ENCODE assay signal across 13 cellular contexts in genomic region chrX:11363069-11363594, GRCh38.
A peak's percentile ranks its signal among the peaks of the same experiment; 100 is the strongest.
DNase-seq lines count a peak whose midpoint lies in the region; ATAC-seq and TF ChIP-seq lines count a peak whose summit lies in the region.
"Had no signal": no experiment of that assay in that cellular context is flagged by ENCODE, and none has a peak within 500 bp of the region (broad histone marks: within the 10 kb centered on the region; RNA-seq: fewer than 3 reads in every experiment).

No MANE protein-coding gene starts in this region.

- ATAC-seq in GM18858 (IDR thresholded peaks at IDR 0.05; ENCODE audit: unreplicated experiment) (peak; percentile 95), GM21723 (IDR thresholded peaks at IDR 0.05; ENCODE audit: unreplicated experiment) (peak; percentile 99), HG03432 (IDR thresholded peaks at IDR 0.05; ENCODE audit: unreplicated experiment) (peak; percentile 95), left lung (peak; percentile 44)
- ATAC-seq: gastroesophageal sphincter had no signal

- no peak for DNase-seq in left lung
- no peak for DNase-seq in NCI-H1092 treated with DMSO at 0.1 percent for 48 hours (lab: John Stamatoyannopoulos, UW)
- no peak for DNase-seq in NCI-H2029 treated with DMSO at 0.1 percent for 48 hours (lab: John Stamatoyannopoulos, UW)
- no peak for DNase-seq in NCI-H2081 treated with DMSO at 0.1 percent for 48 hours (lab: John Stamatoyannopoulos, UW)
- no peak for DNase-seq in foreskin melanocyte
- DNase-seq: activated CD4-positive, alpha-beta memory T cell treated with anti-CD3 and anti-CD28 coated beads, Interleukin-2, amount 10 ng/mL, durations not matched to agents 7 days and 5 days; DND-41; trophoblast cell had no signal

- no peaks in the 10 kb centered on the region for H3K9me3 ChIP-seq in left lung
- H3K9me3 ChIP-seq: breast epithelium, gastroesophageal sphincter had no signal

- no peaks in the 10 kb centered on the region for H3K4me1 ChIP-seq in left lung
- H3K4me1 ChIP-seq: breast epithelium, gastroesophageal sphincter had no signal

- H3K27ac ChIP-seq in left lung: no peak overlapping the region
- H3K27ac ChIP-seq: breast epithelium, gastroesophageal sphincter had no signal

- no peak for TF ChIP-seq CTCF in left lung (IDR thresholded peaks at IDR 0.05)

- no peaks in the 10 kb centered on the region for H3K36me3 ChIP-seq in left lung
- H3K36me3 ChIP-seq: breast epithelium, gastroesophageal sphincter had no signal

- H3K27me3 ChIP-seq in left lung: no peaks in the 10 kb centered on the region
- H3K27me3 ChIP-seq: gastroesophageal sphincter had no signal

- intact Hi-C loops in left lung (cut with DNase I): no loop called here

- no peak overlapping the region for H3K4me3 ChIP-seq in left lung
- H3K4me3 ChIP-seq: breast epithelium, gastroesophageal sphincter had no signal

Comparison
In these comparisons a context has a peak if more than half of its experiments do, and no peak if none do; other contexts are left out.
1. ATAC-seq: peak in every context shown above with its lines; median percentile 99 in GM21723; 95 in GM18858; 95 in HG03432; 44 in left lung.